ENCODE assay signal across 15 cellular contexts in the genomic region with DNA sequence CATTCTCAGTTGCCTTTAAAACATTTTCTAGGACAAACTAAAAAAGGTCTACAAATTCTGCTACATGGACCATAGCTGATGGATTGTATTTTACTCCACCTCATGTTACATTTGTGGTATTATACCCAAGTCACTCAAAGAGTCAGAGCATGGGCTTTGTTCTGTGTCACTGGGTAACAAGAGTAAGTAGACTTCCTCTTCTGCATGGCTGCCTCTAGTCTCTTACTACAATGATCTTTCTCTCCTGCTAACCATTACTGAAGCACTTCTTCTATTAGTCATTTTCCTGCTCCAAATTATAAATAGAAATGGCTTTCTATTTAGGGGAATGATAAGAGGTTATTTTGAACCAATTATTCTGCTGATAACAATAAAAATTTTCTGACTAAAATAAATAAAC.
A peak's percentile ranks its signal among the peaks of the same experiment; 100 is the strongest.
DNase-seq lines count a peak whose midpoint lies in the region; FAIRE-seq and TF ChIP-seq lines count a peak whose summit lies in the region.
"Had no signal": no experiment of that assay in that cellular context is flagged by ENCODE, and none has a peak within 500 bp of the region (broad histone marks: within the 10 kb centered on the region; RNA-seq: fewer than 3 reads in every experiment).

No MANE protein-coding gene starts in this region.

- no peaks in the 10 kb centered on the region for H3K27me3 ChIP-seq in kidney epithelial cell (ENCODE audit: control insufficient read depth, insufficient read depth, low read length)
- no peaks in the 10 kb centered on the region for H3K27me3 ChIP-seq in transverse colon
- H3K27me3 ChIP-seq: BE2C had no signal

- H3K4me1 ChIP-seq in transverse colon = no peaks in the 10 kb centered on the region
- H3K4me1 ChIP-seq: BE2C had no signal

- no peak overlapping the region for H3K27ac ChIP-seq in transverse colon
- H3K27ac ChIP-seq: C4-2B had no signal

- TF ChIP-seq POLR2A in transverse colon (IDR thresholded peaks at IDR 0.05) = no peak

- TF ChIP-seq EP300 in transverse colon (IDR thresholded peaks at IDR 0.05; ENCODE audit: low read depth) = no peak

- H3K9me3 ChIP-seq in transverse colon = peaks cover 15 to 23% of the 10 kb centered on the region in 2 donors
- H3K9me3 ChIP-seq: BE2C had no signal

- H3K36me3 ChIP-seq in kidney epithelial cell (ENCODE audit: control insufficient read depth, insufficient read depth, low read length) (no peaks in the 10 kb centered on the region), transverse colon (no peaks in the 10 kb centered on the region)
- H3K36me3 ChIP-seq: BE2C had no signal

- TF ChIP-seq CTCF in kidney epithelial cell (IDR thresholded peaks at IDR 0.05; ENCODE audit: insufficient read depth, low read length, poor library complexity, severe bottlenecking) = no peak
- TF ChIP-seq CTCF in transverse colon (IDR thresholded peaks at IDR 0.05) = no peak

- DNase-seq in EH (ENCODE audit: low read depth) (peak; percentile 15), RCC 7860 (ENCODE audit: low spot score) (peak; percentile 16), kidney epithelial cell (ENCODE audit: low read depth) (peak; percentile 12), renal cortical epithelial cell (ENCODE audit: low read depth) (peak; percentile 63), transverse colon (no peak), NCI-H1436 treated with DMSO at 0.1 percent for 48 hours (lab: John Stamatoyannopoulos, UW) (no peak)
- no peak for DNase-seq in activated naive CD4-positive, alpha-beta T cell treated with Interleukin-2 at 50 U/mL for 16 hours
- no peak for DNase-seq in stimulated activated CD4-positive, alpha-beta T cell treated with anti-CD3 and anti-CD28 coated beads, Interleukin-4, amount 100 ng/mL, for 1 hour
- DNase-seq: BE2C; CD4-positive, alpha-beta memory T cell; H7 had no signal

- no peak overlapping the region for H3K4me3 ChIP-seq in kidney epithelial cell (ENCODE audit: low read depth, low read length)
- H3K4me3 ChIP-seq in transverse colon = no peak overlapping the region
- H3K4me3 ChIP-seq: GM23338 had no signal

- FAIRE-seq in RCC 7860 (lab: Jason Lieb, UNC) = peak; percentile 48
- FAIRE-seq: A204.1, GM18507 had no signal

- intact Hi-C loops in transverse colon (cut with DNase I; ENCODE audit: low total_unique reads) = no loop called here

- in situ Hi-C loops in transverse colon (cut with MboI; ENCODE audit: low pct_ligation_motif_present in 1 of 4, low pct_unique_long_range_greater_than_20kb in 1 of 4, low sequenced_read_pairs in 3 of 4) = no loop called here

Comparison
In these comparisons a context has a peak if more than half of its experiments do, and no peak if none do; other contexts are left out.
1. DNase-seq: peak in EH (single experiment), RCC 7860 (single experiment), kidney epithelial cell (single experiment) and renal cortical epithelial cell (single experiment); none in transverse colon (single experiment), activated naive CD4-positive, alpha-beta T cell treated with Interleukin-2 at 50 U/mL for 16 hours (single experiment), NCI-H1436 treated with DMSO at 0.1 percent for 48 hours (single experiment) and stimulated activated CD4-positive, alpha-beta T cell treated with anti-CD3 and anti-CD28 coated beads, Interleukin-4, amount 100 ng/mL, for 1 hour (single experiment).